ENCODE assay signal across 1 cellular context in genomic region chr18:48488388-48488850, GRCh38.
TF ChIP-seq lines count a peak whose summit lies in the region.

No MANE protein-coding gene starts in this region.

TF ChIP-seq in HepG2, 621 proteins besides CTCF, POLR2A, EP300 and RAD21 (continued from another document and continues in another):
- TF ChIP-seq ZHX2 (IDR thresholded peaks at IDR 0.05; ENCODE audit: low read depth) (no peak), ZHX2 (CRISPR knock-in tag; IDR thresholded peaks at IDR 0.05; ENCODE audit: borderline replicate concordance) (no peak), CEBPG (CRISPR knock-in tag; IDR thresholded peaks at IDR 0.05) (0 out of 2 replicates have a peak, but pooled peaks have one; percentile 20), CREB1 (IDR thresholded peaks at IDR 0.05) (no peak), CREB1 (CRISPR knock-in tag; IDR thresholded peaks at IDR 0.05) (peak; percentile 65), ZNF547 (CRISPR knock-in tag; IDR thresholded peaks at IDR 0.05) (0 out of 2 replicates have a peak, but pooled peaks have one; percentile 34), KDM1A (CRISPR knock-in tag; IDR thresholded peaks at IDR 0.05) (peak; percentile 93), ATM (IDR thresholded peaks at IDR 0.05; ENCODE audit: borderline replicate concordance) (no peak), JARID2 (CRISPR knock-in tag; IDR thresholded peaks at IDR 0.05; ENCODE audit: insufficient replicate concordance) (no peak), ZNF496 (CRISPR knock-in tag; IDR thresholded peaks at IDR 0.05; ENCODE audit: insufficient replicate concordance) (no peak), ZNF530 (CRISPR knock-in tag; IDR thresholded peaks at IDR 0.05; ENCODE audit: low read depth) (no peak), ISX (CRISPR knock-in tag; conservative IDR thresholded peaks at IDR 0.05) (no peak), ZNF382 (CRISPR knock-in tag; IDR thresholded peaks at IDR 0.05; ENCODE audit: borderline replicate concordance) (no peak), ZNF607 (CRISPR knock-in tag; IDR thresholded peaks at IDR 0.05; ENCODE audit: borderline replicate concordance) (no peak), SIX1 (CRISPR knock-in tag; IDR thresholded peaks at IDR 0.05; ENCODE audit: borderline replicate concordance) (peak; percentile 33; the same call in 1 of the 2 replicates), ZNF781 (CRISPR knock-in tag; IDR thresholded peaks at IDR 0.05; ENCODE audit: borderline replicate concordance, not compliant biosample characterization) (no peak), SNAPC2 (CRISPR knock-in tag; IDR thresholded peaks at IDR 0.05) (no peak), ZFP36L1 (CRISPR knock-in tag; IDR thresholded peaks at IDR 0.05) (no peak), SIX4 (CRISPR knock-in tag; IDR thresholded peaks at IDR 0.05) (0 out of 2 replicates have a peak, but pooled peaks have one; percentile 21), ZNF773 (CRISPR knock-in tag; IDR thresholded peaks at IDR 0.05; ENCODE audit: borderline replicate concordance) (no peak), ZFP37 (CRISPR knock-in tag; IDR thresholded peaks at IDR 0.05; ENCODE audit: borderline replicate concordance) (no peak), ZNF264 (CRISPR knock-in tag; IDR thresholded peaks at IDR 0.05) (peak; percentile 95), GATA4 (IDR thresholded peaks at IDR 0.05; ENCODE audit: borderline replicate concordance, low read depth) (peak; percentile 81), ZSCAN22 (CRISPR knock-in tag; IDR thresholded peaks at IDR 0.05) (no peak), ZBTB21 (CRISPR knock-in tag; IDR thresholded peaks at IDR 0.05) (no peak; the same call in 1 of the 2 replicates), ZNF10 (CRISPR knock-in tag; IDR thresholded peaks at IDR 0.05; ENCODE audit: borderline replicate concordance, low read depth) (no peak), ZBTB7A (CRISPR knock-in tag; IDR thresholded peaks at IDR 0.05) (no peak), ZNF839 (CRISPR knock-in tag; IDR thresholded peaks at IDR 0.05; ENCODE audit: borderline replicate concordance) (no peak), ZNF337 (CRISPR knock-in tag; IDR thresholded peaks at IDR 0.05; ENCODE audit: borderline replicate concordance, low read depth) (no peak), MYC (CRISPR knock-in tag; IDR thresholded peaks at IDR 0.05; ENCODE audit: borderline replicate concordance) (peak; percentile 66; the same call in 1 of the 2 replicates), MTF1 (CRISPR knock-in tag; IDR thresholded peaks at IDR 0.05) (no peak)
- TF ChIP-seq, protein P1, sequence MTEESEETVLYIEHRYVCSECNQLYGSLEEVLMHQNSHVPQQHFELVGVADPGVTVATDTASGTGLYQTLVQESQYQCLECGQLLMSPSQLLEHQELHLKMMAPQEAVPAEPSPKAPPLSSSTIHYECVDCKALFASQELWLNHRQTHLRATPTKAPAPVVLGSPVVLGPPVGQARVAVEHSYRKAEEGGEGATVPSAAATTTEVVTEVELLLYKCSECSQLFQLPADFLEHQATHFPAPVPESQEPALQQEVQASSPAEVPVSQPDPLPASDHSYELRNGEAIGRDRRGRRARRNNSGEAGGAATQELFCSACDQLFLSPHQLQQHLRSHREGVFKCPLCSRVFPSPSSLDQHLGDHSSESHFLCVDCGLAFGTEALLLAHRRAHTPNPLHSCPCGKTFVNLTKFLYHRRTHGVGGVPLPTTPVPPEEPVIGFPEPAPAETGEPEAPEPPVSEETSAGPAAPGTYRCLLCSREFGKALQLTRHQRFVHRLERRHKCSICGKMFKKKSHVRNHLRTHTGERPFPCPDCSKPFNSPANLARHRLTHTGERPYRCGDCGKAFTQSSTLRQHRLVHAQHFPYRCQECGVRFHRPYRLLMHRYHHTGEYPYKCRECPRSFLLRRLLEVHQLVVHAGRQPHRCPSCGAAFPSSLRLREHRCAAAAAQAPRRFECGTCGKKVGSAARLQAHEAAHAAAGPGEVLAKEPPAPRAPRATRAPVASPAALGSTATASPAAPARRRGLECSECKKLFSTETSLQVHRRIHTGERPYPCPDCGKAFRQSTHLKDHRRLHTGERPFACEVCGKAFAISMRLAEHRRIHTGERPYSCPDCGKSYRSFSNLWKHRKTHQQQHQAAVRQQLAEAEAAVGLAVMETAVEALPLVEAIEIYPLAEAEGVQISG (CRISPR knock-in tag; IDR thresholded peaks at IDR 0.05) = peak; percentile 29; the same call in 1 of the 2 replicates
- TF ChIP-seq, protein P2, sequence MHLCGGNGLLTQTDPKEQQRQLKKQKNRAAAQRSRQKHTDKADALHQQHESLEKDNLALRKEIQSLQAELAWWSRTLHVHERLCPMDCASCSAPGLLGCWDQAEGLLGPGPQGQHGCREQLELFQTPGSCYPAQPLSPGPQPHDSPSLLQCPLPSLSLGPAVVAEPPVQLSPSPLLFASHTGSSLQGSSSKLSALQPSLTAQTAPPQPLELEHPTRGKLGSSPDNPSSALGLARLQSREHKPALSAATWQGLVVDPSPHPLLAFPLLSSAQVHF (CRISPR knock-in tag; IDR thresholded peaks at IDR 0.05) = no peak
- TF ChIP-seq, protein P3, sequence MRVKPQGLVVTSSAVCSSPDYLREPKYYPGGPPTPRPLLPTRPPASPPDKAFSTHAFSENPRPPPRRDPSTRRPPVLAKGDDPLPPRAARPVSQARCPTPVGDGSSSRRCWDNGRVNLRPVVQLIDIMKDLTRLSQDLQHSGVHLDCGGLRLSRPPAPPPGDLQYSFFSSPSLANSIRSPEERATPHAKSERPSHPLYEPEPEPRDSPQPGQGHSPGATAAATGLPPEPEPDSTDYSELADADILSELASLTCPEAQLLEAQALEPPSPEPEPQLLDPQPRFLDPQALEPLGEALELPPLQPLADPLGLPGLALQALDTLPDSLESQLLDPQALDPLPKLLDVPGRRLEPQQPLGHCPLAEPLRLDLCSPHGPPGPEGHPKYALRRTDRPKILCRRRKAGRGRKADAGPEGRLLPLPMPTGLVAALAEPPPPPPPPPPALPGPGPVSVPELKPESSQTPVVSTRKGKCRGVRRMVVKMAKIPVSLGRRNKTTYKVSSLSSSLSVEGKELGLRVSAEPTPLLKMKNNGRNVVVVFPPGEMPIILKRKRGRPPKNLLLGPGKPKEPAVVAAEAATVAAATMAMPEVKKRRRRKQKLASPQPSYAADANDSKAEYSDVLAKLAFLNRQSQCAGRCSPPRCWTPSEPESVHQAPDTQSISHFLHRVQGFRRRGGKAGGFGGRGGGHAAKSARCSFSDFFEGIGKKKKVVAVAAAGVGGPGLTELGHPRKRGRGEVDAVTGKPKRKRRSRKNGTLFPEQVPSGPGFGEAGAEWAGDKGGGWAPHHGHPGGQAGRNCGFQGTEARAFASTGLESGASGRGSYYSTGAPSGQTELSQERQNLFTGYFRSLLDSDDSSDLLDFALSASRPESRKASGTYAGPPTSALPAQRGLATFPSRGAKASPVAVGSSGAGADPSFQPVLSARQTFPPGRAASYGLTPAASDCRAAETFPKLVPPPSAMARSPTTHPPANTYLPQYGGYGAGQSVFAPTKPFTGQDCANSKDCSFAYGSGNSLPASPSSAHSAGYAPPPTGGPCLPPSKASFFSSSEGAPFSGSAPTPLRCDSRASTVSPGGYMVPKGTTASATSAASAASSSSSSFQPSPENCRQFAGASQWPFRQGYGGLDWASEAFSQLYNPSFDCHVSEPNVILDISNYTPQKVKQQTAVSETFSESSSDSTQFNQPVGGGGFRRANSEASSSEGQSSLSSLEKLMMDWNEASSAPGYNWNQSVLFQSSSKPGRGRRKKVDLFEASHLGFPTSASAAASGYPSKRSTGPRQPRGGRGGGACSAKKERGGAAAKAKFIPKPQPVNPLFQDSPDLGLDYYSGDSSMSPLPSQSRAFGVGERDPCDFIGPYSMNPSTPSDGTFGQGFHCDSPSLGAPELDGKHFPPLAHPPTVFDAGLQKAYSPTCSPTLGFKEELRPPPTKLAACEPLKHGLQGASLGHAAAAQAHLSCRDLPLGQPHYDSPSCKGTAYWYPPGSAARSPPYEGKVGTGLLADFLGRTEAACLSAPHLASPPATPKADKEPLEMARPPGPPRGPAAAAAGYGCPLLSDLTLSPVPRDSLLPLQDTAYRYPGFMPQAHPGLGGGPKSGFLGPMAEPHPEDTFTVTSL (CRISPR knock-in tag; IDR thresholded peaks at IDR 0.05; ENCODE audit: borderline replicate concordance) = peak; percentile 81; the same call in 1 of the 2 replicates
- TF ChIP-seq, protein P4, sequence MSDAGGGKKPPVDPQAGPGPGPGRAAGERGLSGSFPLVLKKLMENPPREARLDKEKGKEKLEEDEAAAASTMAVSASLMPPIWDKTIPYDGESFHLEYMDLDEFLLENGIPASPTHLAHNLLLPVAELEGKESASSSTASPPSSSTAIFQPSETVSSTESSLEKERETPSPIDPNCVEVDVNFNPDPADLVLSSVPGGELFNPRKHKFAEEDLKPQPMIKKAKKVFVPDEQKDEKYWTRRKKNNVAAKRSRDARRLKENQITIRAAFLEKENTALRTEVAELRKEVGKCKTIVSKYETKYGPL (CRISPR knock-in tag; IDR thresholded peaks at IDR 0.05) = 0 out of 2 replicates have a peak, but pooled peaks have one; percentile 56
- TF ChIP-seq, protein P5, sequence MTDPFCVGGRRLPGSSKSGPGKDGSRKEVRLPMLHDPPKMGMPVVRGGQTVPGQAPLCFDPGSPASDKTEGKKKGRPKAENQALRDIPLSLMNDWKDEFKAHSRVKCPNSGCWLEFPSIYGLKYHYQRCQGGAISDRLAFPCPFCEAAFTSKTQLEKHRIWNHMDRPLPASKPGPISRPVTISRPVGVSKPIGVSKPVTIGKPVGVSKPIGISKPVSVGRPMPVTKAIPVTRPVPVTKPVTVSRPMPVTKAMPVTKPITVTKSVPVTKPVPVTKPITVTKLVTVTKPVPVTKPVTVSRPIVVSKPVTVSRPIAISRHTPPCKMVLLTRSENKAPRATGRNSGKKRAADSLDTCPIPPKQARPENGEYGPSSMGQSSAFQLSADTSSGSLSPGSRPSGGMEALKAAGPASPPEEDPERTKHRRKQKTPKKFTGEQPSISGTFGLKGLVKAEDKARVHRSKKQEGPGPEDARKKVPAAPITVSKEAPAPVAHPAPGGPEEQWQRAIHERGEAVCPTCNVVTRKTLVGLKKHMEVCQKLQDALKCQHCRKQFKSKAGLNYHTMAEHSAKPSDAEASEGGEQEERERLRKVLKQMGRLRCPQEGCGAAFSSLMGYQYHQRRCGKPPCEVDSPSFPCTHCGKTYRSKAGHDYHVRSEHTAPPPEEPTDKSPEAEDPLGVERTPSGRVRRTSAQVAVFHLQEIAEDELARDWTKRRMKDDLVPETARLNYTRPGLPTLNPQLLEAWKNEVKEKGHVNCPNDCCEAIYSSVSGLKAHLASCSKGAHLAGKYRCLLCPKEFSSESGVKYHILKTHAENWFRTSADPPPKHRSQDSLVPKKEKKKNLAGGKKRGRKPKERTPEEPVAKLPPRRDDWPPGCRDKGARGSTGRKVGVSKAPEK (CRISPR knock-in tag; IDR thresholded peaks at IDR 0.05; ENCODE audit: borderline replicate concordance) = no peak
- TF ChIP-seq, protein P6, sequence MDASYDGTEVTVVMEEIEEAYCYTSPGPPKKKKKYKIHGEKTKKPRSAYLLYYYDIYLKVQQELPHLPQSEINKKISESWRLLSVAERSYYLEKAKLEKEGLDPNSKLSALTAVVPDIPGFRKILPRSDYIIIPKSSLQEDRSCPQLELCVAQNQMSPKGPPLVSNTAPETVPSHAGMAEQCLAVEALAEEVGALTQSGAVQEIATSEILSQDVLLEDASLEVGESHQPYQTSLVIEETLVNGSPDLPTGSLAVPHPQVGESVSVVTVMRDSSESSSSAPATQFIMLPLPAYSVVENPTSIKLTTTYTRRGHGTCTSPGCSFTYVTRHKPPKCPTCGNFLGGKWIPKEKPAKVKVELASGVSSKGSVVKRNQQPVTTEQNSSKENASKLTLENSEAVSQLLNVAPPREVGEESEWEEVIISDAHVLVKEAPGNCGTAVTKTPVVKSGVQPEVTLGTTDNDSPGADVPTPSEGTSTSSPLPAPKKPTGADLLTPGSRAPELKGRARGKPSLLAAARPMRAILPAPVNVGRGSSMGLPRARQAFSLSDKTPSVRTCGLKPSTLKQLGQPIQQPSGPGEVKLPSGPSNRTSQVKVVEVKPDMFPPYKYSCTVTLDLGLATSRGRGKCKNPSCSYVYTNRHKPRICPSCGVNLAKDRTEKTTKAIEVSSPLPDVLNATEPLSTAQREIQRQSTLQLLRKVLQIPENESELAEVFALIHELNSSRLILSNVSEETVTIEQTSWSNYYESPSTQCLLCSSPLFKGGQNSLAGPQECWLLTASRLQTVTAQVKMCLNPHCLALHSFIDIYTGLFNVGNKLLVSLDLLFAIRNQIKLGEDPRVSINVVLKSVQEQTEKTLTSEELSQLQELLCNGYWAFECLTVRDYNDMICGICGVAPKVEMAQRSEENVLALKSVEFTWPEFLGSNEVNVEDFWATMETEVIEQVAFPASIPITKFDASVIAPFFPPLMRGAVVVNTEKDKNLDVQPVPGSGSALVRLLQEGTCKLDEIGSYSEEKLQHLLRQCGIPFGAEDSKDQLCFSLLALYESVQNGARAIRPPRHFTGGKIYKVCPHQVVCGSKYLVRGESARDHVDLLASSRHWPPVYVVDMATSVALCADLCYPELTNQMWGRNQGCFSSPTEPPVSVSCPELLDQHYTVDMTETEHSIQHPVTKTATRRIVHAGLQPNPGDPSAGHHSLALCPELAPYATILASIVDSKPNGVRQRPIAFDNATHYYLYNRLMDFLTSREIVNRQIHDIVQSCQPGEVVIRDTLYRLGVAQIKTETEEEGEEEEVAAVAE (CRISPR knock-in tag; IDR thresholded peaks at IDR 0.05; ENCODE audit: borderline replicate concordance) = no peak
